In genomic region chr2:52253605-52254004, GRCh38 we compare ENCODE assay signal across 1 cellular context.
TF ChIP-seq lines count a peak whose summit lies in the region.

No MANE protein-coding gene starts in this region.

TF ChIP-seq in H1, 55 proteins besides CTCF, POLR2A, EP300 and RAD21 (continued from another document):
- TF ChIP-seq BRCA1 (IDR thresholded peaks at IDR 0.05; ENCODE audit: low read depth, low read length) = no peak
- TF ChIP-seq SIN3A (conservative IDR thresholded peaks at IDR 0.05 in 1 of 2, IDR thresholded peaks at IDR 0.05 in 1 of 2; ENCODE audit: low read depth in 1 of 2, low read length in 2 of 2) = no peak
- TF ChIP-seq MAX (IDR thresholded peaks at IDR 0.05) = no peak
- no peak for TF ChIP-seq ZNF274 (IDR thresholded peaks at IDR 0.05; ENCODE audit: borderline replicate concordance, extremely low read depth, low read length)
- no peak for TF ChIP-seq SP1 (IDR thresholded peaks at IDR 0.05; ENCODE audit: low read depth, low read length)
- TF ChIP-seq RXRA (IDR thresholded peaks at IDR 0.05; ENCODE audit: insufficient read depth, low read depth, low read length) = no peak
- no peak for TF ChIP-seq FOSL1 (IDR thresholded peaks at IDR 0.05; ENCODE audit: insufficient read depth, low read depth, low read length)
- TF ChIP-seq JUND (IDR thresholded peaks at IDR 0.05; ENCODE audit: low read length) = no peak
- no peak for TF ChIP-seq CHD2 (IDR thresholded peaks at IDR 0.05; ENCODE audit: low read length)
- TF ChIP-seq EZH2 (IDR thresholded peaks at IDR 0.05; ENCODE audit: low read depth, low read length, severe bottlenecking) = no peak
- no peak for TF ChIP-seq KDM5A (IDR thresholded peaks at IDR 0.05; ENCODE audit: low read length)
- TF ChIP-seq ASH2L (IDR thresholded peaks at IDR 0.05; ENCODE audit: low read length) = no peak
- TF ChIP-seq SP2 (IDR thresholded peaks at IDR 0.05; ENCODE audit: low read length) = no peak
- TF ChIP-seq RNF2 (IDR thresholded peaks at IDR 0.05; ENCODE audit: borderline replicate concordance, low read depth, low read length, missing control alignments, poor library complexity, severe bottlenecking) = no peak
